ENCODE assay signal across 9 cellular contexts in the genomic region with DNA sequence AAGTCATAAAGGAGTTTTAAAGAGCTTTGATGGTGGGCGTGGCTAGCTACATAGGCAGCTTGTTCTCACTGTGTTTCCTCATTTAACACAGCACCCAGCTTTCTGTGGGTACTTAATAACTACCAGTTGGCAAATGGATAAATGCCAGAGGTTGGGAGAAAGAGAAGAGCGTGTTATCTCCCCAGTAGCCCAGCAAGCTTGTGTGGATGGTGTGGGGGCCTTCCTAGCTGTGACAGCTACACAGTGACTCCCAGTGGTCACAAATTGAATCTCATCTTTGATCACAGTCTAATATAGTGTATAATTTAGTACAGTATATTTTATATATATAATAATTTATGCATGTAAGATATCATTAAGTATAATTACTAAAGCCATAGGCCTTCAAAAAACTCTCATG.
A peak's percentile ranks its signal among the peaks of the same experiment; 100 is the strongest.
DNase-seq lines count a peak whose midpoint lies in the region; ATAC-seq, FAIRE-seq and TF ChIP-seq lines count a peak whose summit lies in the region.
"Had no signal": no experiment of that assay in that cellular context is flagged by ENCODE, and none has a peak within 500 bp of the region (broad histone marks: within the 10 kb centered on the region; RNA-seq: fewer than 3 reads in every experiment).

No MANE protein-coding gene starts in this region.

- no peak overlapping the region for H3K27ac Mint-ChIP-seq in glutamatergic neuron (ENCODE audit: unreplicated experiment)

- no peaks in the 10 kb centered on the region for H3K27me3 Mint-ChIP-seq in glutamatergic neuron (ENCODE audit: unreplicated experiment)

- H3K4me1 ChIP-seq in small intestine (ENCODE audit: control insufficient read depth in 2 of 2, insufficient read depth in 1 of 2, low read depth in 1 of 2, low read length in 1 of 2) = no peaks in the 10 kb centered on the region
- H3K4me1 ChIP-seq: BLaER1 had no signal

- peaks cover 18% of the 10 kb centered on the region for H3K4me1 Mint-ChIP-seq in glutamatergic neuron (ENCODE audit: low read depth, unreplicated experiment)

- no peak overlapping the region for H3K4me3 Mint-ChIP-seq in glutamatergic neuron (ENCODE audit: unreplicated experiment)

- DNase-seq in NCI-H2107 treated with DMSO at 0.1 percent for 48 hours (lab: John Stamatoyannopoulos, UW; ENCODE audit: unreplicated experiment) (peak; percentile 28), NCI-H2107 (lab: John Stamatoyannopoulos, UW) (no peak), HTR-8/SVneo (ENCODE audit: insufficient read length, low spot score) (peak; percentile 14), SHP77 (lab: John Stamatoyannopoulos, UW) (peak; percentile 40 to 62), glutamatergic neuron (peak; percentile 42), small intestine (peak; percentile 36)
- no peak for DNase-seq in stimulated activated naive CD4-positive, alpha-beta T cell (lab: John Stamatoyannopoulos, UW)

- no peaks in the 10 kb centered on the region for H3K36me3 Mint-ChIP-seq in glutamatergic neuron (ENCODE audit: unreplicated experiment)

- H3K27me3 ChIP-seq in small intestine (ENCODE audit: control insufficient read depth in 2 of 2, insufficient read depth in 2 of 2, low read length in 2 of 2) = no peaks in the 10 kb centered on the region
- H3K27me3 ChIP-seq: BLaER1 had no signal

- no peak overlapping the region for H3K27ac ChIP-seq in small intestine (ENCODE audit: low read depth in 1 of 2, low read length in 1 of 2)
- H3K27ac ChIP-seq: BLaER1 had no signal

- 7 to 22% (median 11%) methylated on average over 2 of the region's 2 CpGs for WGBS in small intestine, 3 donors

- H3K9me3 ChIP-seq in small intestine (ENCODE audit: control insufficient read depth, low read depth) = no peaks in the 10 kb centered on the region
- H3K9me3 ChIP-seq: BLaER1 had no signal

- FAIRE-seq in HTR-8/SVneo (lab: Jason Lieb, UNC) = no peak
- FAIRE-seq in small intestine (lab: Jason Lieb, UNC) = no peak

- no peak overlapping the region for H3K4me3 ChIP-seq in small intestine (ENCODE audit: low read depth in 1 of 2, low read length in 2 of 2)
- H3K4me3 ChIP-seq: BLaER1 had no signal

- TF ChIP-seq CTCF in glutamatergic neuron (IDR thresholded peaks at IDR 0.05; ENCODE audit: partially characterized antibody, unreplicated experiment) = peak; percentile 69

- H3K36me3 ChIP-seq in small intestine (ENCODE audit: control insufficient read depth in 2 of 2, insufficient read depth in 2 of 2, low read length in 2 of 2) = no peaks in the 10 kb centered on the region
- H3K36me3 ChIP-seq: BLaER1 had no signal

- ATAC-seq in GM21786 (IDR thresholded peaks at IDR 0.05; ENCODE audit: unreplicated experiment) = no peak

- no peaks in the 10 kb centered on the region for H3K9me3 Mint-ChIP-seq in glutamatergic neuron (ENCODE audit: unreplicated experiment)

Comparison
In these comparisons a context has a peak if more than half of its experiments do, and no peak if none do; other contexts are left out.
1. DNase-seq: peak in NCI-H2107 treated with DMSO at 0.1 percent for 48 hours (single experiment), HTR-8/SVneo (single experiment), SHP77 (2 of 2), glutamatergic neuron (single experiment) and small intestine (single experiment); none in NCI-H2107 (single experiment) and stimulated activated naive CD4-positive, alpha-beta T cell (0 of 6).